Comparison of ENCODE assay signal across 1 cellular context in genomic region chr7:25350074-25350473, GRCh38.
TF ChIP-seq lines count a peak whose summit lies in the region.

No MANE protein-coding gene starts in this region.

TF ChIP-seq in GM23338, 12 proteins besides CTCF, POLR2A, EP300 and RAD21 (continued from another document):
- TF ChIP-seq ZNF462 (CRISPR knock-in tag; IDR thresholded peaks at IDR 0.05): no peak
